ENCODE assay signal across 2 cellular contexts in genomic region chr7:51366172-51366728, GRCh38.
TF ChIP-seq lines count a peak whose summit lies in the region.

No MANE protein-coding gene starts in this region.

TF ChIP-seq in HEK293, 187 proteins besides CTCF, POLR2A, EP300 and RAD21 (continued from another document):
- TF ChIP-seq MYNN (tag by site-specific recombination; IDR thresholded peaks at IDR 0.05; ENCODE audit: borderline replicate concordance) (no peak), ZNF549 (tag by site-specific recombination; IDR thresholded peaks at IDR 0.05) (no peak)

TF ChIP-seq in GM12878, 131 proteins besides CTCF, POLR2A, EP300 and RAD21 (continued from another document):
- TF ChIP-seq BHLHE40 (IDR thresholded peaks at IDR 0.05; ENCODE audit: borderline replicate concordance in 1 of 2, low read depth in 2 of 2, low read length in 1 of 2): peak; percentile 8 to 50; a peak in 1 of 4 replicates
- no peak for TF ChIP-seq TCF7 (IDR thresholded peaks at IDR 0.05; ENCODE audit: borderline replicate concordance)
- TF ChIP-seq ATF2 (IDR thresholded peaks at IDR 0.05; ENCODE audit: low read length): no peak
TF ChIP-seq in GM12878: peak in this region for 1.
